Comparison of ENCODE assay signal across 19 cellular contexts in genomic region chr10:99678921-99679320, GRCh38.
"Had no signal": no experiment of that assay in that cellular context is flagged by ENCODE, and none has a peak within 500 bp of the region (broad histone marks: within the 10 kb centered on the region; RNA-seq: fewer than 3 reads in every experiment).

No MANE protein-coding gene starts in this region.

- H3K27ac ChIP-seq: SJSA1, SK-N-MC had no signal

- H3K4me3 ChIP-seq: MG63, SJSA1, SK-N-MC had no signal

- H3K9me3 ChIP-seq: MG63, SJSA1 had no signal

- H3K27me3 ChIP-seq: MG63, SJSA1 had no signal

- DNase-seq: Karpas-422, KG1, MG63, NCI-H1105, NCI-H1417, NCI-H146, NCI-H1694 treated with DMSO at 0.1 percent for 48 hours, NCI-H1930, NCI-H2081, NCI-H2107, NCI-H2227 treated with DMSO at 0.1 percent for 48 hours, NCI-H524, NCI-H69, NCI-H774, Right ventricle myocardium superior, RPMI8226, SIG-M5 had no signal

- H3K4me1 ChIP-seq: SJSA1 had no signal
